14 cellular contexts compared by ENCODE assay signal in genomic region chr7:55439627-55440026, GRCh38.
A peak's percentile ranks its signal among the peaks of the same experiment; 100 is the strongest.
DNase-seq lines count a peak whose midpoint lies in the region; ATAC-seq, FAIRE-seq and TF ChIP-seq lines count a peak whose summit lies in the region.
"Had no signal": no experiment of that assay in that cellular context is flagged by ENCODE, and none has a peak within 500 bp of the region (broad histone marks: within the 10 kb centered on the region; RNA-seq: fewer than 3 reads in every experiment).

No MANE protein-coding gene starts in this region.

- intact Hi-C loops in CD4-positive, alpha-beta memory T cell (cut with micrococcal nuclease) = no loop called here

- H3K27ac ChIP-seq in CD4-positive, alpha-beta memory T cell (ENCODE audit: low read depth, low read length) = no peak overlapping the region
- H3K27ac ChIP-seq in RWPE2 (ENCODE audit: poor library complexity, severe bottlenecking) = no peak overlapping the region
- H3K27ac ChIP-seq: KMS-11, right lobe of liver had no signal

- H3K4me1 ChIP-seq in CD4-positive, alpha-beta memory T cell (ENCODE audit: insufficient read depth, low read length) = peaks cover 45% of the 10 kb centered on the region
- no peaks in the 10 kb centered on the region for H3K4me1 ChIP-seq in RWPE2 (ENCODE audit: insufficient read depth, poor library complexity, severe bottlenecking)
- H3K4me1 ChIP-seq: right lobe of liver had no signal

- peak overlapping the region in 6 of 7 donors; percentile 8 to 78 (median 59) for H3K27ac Mint-ChIP-seq in CD4-positive, alpha-beta memory T cell

- H3K4me3 ChIP-seq in CD4-positive, alpha-beta memory T cell (ENCODE audit: low read length in 2 of 2) = no peak overlapping the region
- no peak overlapping the region for H3K4me3 ChIP-seq in RWPE2 (ENCODE audit: severe bottlenecking)
- H3K4me3 ChIP-seq: lung, right lobe of liver had no signal

- peaks cover 0 to 2% (median 0%) of the 10 kb centered on the region in 8 donors for H3K9me3 Mint-ChIP-seq in CD4-positive, alpha-beta memory T cell

- peak overlapping the region in 2 of 8 donors; percentile 57 to 74 for H3K4me3 Mint-ChIP-seq in CD4-positive, alpha-beta memory T cell

- no peaks in the 10 kb centered on the region for H3K9me3 ChIP-seq in CD4-positive, alpha-beta memory T cell (ENCODE audit: control insufficient read depth in 1 of 2, low read length in 2 of 2)
- H3K9me3 ChIP-seq in RWPE2 (ENCODE audit: severe bottlenecking) = no peaks in the 10 kb centered on the region
- H3K9me3 ChIP-seq: right lobe of liver had no signal

- no peaks in the 10 kb centered on the region for H3K27me3 Mint-ChIP-seq in CD4-positive, alpha-beta memory T cell

- no peak for TF ChIP-seq POLR2A in GM12892 (IDR thresholded peaks at IDR 0.05; ENCODE audit: low read depth, low read length)

- H3K36me3 ChIP-seq in CD4-positive, alpha-beta memory T cell (ENCODE audit: insufficient read depth, low read length) = no peaks in the 10 kb centered on the region
- no peaks in the 10 kb centered on the region for H3K36me3 ChIP-seq in RWPE2 (ENCODE audit: low read depth)
- H3K36me3 ChIP-seq: right lobe of liver had no signal

- CTCF ChIA-PET in CD4-positive, alpha-beta memory T cell (lab: Charles Lee; ENCODE audit: partially characterized antibody) = interaction anchor here (1.0 kb wide), 1 partner anchor 10 kb away, joined by 3 read pairs; no protein-coding TSS in a partner anchor

- H3K36me3 Mint-ChIP-seq in CD4-positive, alpha-beta memory T cell = no peaks in the 10 kb centered on the region

- DNase-seq in CD4-positive, alpha-beta memory T cell = no peak
- DNase-seq in GM04504 (ENCODE audit: low read depth) (peak; percentile 24), RWPE2 (ENCODE audit: low spot score) (no peak), inferior parietal cortex (ENCODE audit: extremely low spot score) (peak; percentile 60), GM12892 (ENCODE audit: insufficient read length) (no peak)
- DNase-seq: activated CD8-positive, alpha-beta memory T cell treated with anti-CD3 and anti-CD28 coated beads for 24 hours; right lobe of liver had no signal

- no peaks in the 10 kb centered on the region for H3K27me3 ChIP-seq in CD4-positive, alpha-beta memory T cell (ENCODE audit: insufficient read depth, low read length)
- no peaks in the 10 kb centered on the region for H3K27me3 ChIP-seq in RWPE2 (ENCODE audit: insufficient read depth, poor library complexity, severe bottlenecking)
- H3K27me3 ChIP-seq: right lobe of liver had no signal

- FAIRE-seq in GM12892 (lab: Jason Lieb, UNC) = no peak
- FAIRE-seq: bronchial epithelial cell, frontal cortex had no signal

- H3K4me1 Mint-ChIP-seq in CD4-positive, alpha-beta memory T cell = peaks cover 32 to 53% (median 44%) of the 10 kb centered on the region in 4 donors

- ATAC-seq in RWPE2 (ENCODE audit: low read depth) = peak; percentile 16; the same call in 2 of the 3 replicates
- ATAC-seq in GM21717 (IDR thresholded peaks at IDR 0.05; ENCODE audit: unreplicated experiment) = no peak
- ATAC-seq in GM19463 (IDR thresholded peaks at IDR 0.05; ENCODE audit: unreplicated experiment) = no peak
- no peak for ATAC-seq in GM18868 (IDR thresholded peaks at IDR 0.05; ENCODE audit: unreplicated experiment)

- no peak for TF ChIP-seq CTCF in RWPE2 (IDR thresholded peaks at IDR 0.05; ENCODE audit: poor library complexity, severe bottlenecking)

- POLR2A ChIA-PET in CD4-positive, alpha-beta memory T cell (lab: Charles Lee; ENCODE audit: partially characterized antibody) = no interaction called here

Comparison
In these comparisons a context has a peak if more than half of its experiments do, and no peak if none do; other contexts are left out.
1. DNase-seq: peak in GM04504 (single experiment) and inferior parietal cortex (single experiment); none in CD4-positive, alpha-beta memory T cell (0 of 5), RWPE2 (single experiment) and GM12892 (single experiment).